Comparison of ENCODE assay signal across 12 cellular contexts in the genomic region with DNA sequence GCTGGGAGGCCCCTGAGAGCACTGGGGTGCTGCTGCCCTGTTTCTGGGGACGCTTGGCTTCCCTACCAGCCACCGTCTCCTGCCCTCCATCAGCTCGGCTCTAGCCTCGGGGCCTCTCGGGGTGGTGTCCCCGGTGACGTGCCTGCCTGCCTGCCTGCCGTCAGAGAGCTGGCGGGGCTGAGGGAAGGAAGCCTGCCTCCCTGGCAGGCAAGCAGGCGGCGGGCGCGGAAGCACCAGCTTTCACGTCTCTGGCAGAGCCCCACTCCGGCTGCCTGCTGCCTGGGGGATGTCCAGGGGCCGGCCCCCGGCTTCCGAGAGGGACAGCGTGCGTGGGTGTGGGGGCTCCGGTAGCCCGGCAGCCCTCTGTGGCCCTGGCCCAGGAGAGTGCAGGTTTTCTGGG. TPM values are rescaled to one million over a fixed set of nuclear protein-coding genes. Genes with fewer than 3 reads are reported as not detected.
DNase-seq lines count a peak whose midpoint lies in the region; ATAC-seq and TF ChIP-seq lines count a peak whose summit lies in the region.
"Had no signal": no experiment of that assay in that cellular context is flagged by ENCODE, and none has a peak within 500 bp of the region (broad histone marks: within the 10 kb centered on the region; RNA-seq: fewer than 3 reads in every experiment).

No MANE protein-coding gene starts in this region.

- no peak overlapping the region for H2BK5ac ChIP-seq in H9 (ENCODE audit: insufficient read length, low read length)

- 0 out of 4 replicates have a peak, but pooled peaks cover 0 to 2% of the 10 kb centered on the region in 2 experiments for H3K4me1 Mint-ChIP-seq in H9
- H3K4me1 Mint-ChIP-seq: CD8-positive, alpha-beta memory T cell had no signal

- WGBS in H9 (ENCODE audit: extremely low coverage, insufficient read length, low lambda C conversion rate) = no CpG with 5 or more reads among the region's 22 CpGs

- DNase-seq in NT2/D1 (ENCODE audit: low read depth, low spot score) (no peak), epidermal melanocyte (ENCODE audit: insufficient read length, low spot score) (peak; percentile 90), upper lobe of right lung (no peak), NCI-H524 treated with DMSO at 0.1 percent for 48 hours (lab: John Stamatoyannopoulos, UW) (no peak), H9 (no peak)
- DNase-seq: CD8-positive, alpha-beta memory T cell; NCI-H1105 treated with DMSO at 0.1 percent for 48 hours; NCI-H82; SHP77; stomach had no signal

- H3K23me2 ChIP-seq in H9 (ENCODE audit: insufficient read length, low read depth, low read length, poor library complexity, severe bottlenecking) = no peaks in the 10 kb centered on the region

- H3K27ac ChIP-seq in layer of hippocampus (ENCODE audit: low read depth, low read length) (peak overlapping the region; percentile 38), upper lobe of right lung (peak overlapping the region; percentile 78), H9 (ENCODE audit: insufficient read length, low read depth, low read length) (no peak overlapping the region)

- H3K79me2 ChIP-seq in H9 (ENCODE audit: insufficient read depth, low read length) = no peaks in the 10 kb centered on the region

- ATAC-seq in upper lobe of right lung (peak; percentile 1), HG03108 (IDR thresholded peaks at IDR 0.05; ENCODE audit: unreplicated experiment) (no peak)

- H3K23ac ChIP-seq in H9 (ENCODE audit: insufficient read length, low read depth, low read length) = no peak overlapping the region

- no peak overlapping the region for H3K4ac ChIP-seq in H9 (ENCODE audit: low read depth, low read length)

- no peak for TF ChIP-seq CTCF in upper lobe of right lung (IDR thresholded peaks at IDR 0.05)
- no peak for TF ChIP-seq CTCF in H9 (conservative IDR thresholded peaks at IDR 0.05)

- no peak overlapping the region for H4K91ac ChIP-seq in H9 (ENCODE audit: insufficient read length, low read depth, low read length)

- H4K8ac ChIP-seq in H9 (replicated peaks; ENCODE audit: insufficient read length, low read depth, low read length) = no peak overlapping the region

- no peaks in the 10 kb centered on the region for H4K20me1 ChIP-seq in H9 (ENCODE audit: control insufficient read depth, insufficient read depth, insufficient read length)

- no peak overlapping the region for H4K5ac ChIP-seq in H9 (ENCODE audit: insufficient read length, low read depth, low read length)

- H2BK20ac ChIP-seq in H9 (ENCODE audit: low read depth, low read length, poor library complexity, severe bottlenecking) = no peak overlapping the region

- H2BK120ac ChIP-seq in H9 (ENCODE audit: low read depth, low read length, poor library complexity, severe bottlenecking) = no peak overlapping the region

- H3K79me1 ChIP-seq in H9 (ENCODE audit: insufficient read depth, low read depth, low read length, poor library complexity, severe bottlenecking) = no peaks in the 10 kb centered on the region

- H3K27ac Mint-ChIP-seq in H9 = no peak overlapping the region
- H3K27ac Mint-ChIP-seq: CD8-positive, alpha-beta memory T cell had no signal

- H2AK5ac ChIP-seq in H9 (ENCODE audit: insufficient read length, low read length) = no peak overlapping the region

- H3K36me3 ChIP-seq in NT2/D1 (ENCODE audit: insufficient read depth, insufficient read length, low read length) = peaks cover 52% of the 10 kb centered on the region
- H3K36me3 ChIP-seq in upper lobe of right lung = no peaks in the 10 kb centered on the region

- H2AFZ ChIP-seq in H9 (ENCODE audit: low read length) = no peak overlapping the region

- no peak overlapping the region for H3T11ph ChIP-seq in H9 (ENCODE audit: low read length)

- no peak overlapping the region for H3K14ac ChIP-seq in H9 (ENCODE audit: insufficient read depth, low read length)

- H3K36me3 Mint-ChIP-seq in H9 (ENCODE audit: insufficient read depth in 1 of 3, low read depth in 3 of 3) = peaks cover 0 to under 1% (median 0%) of the 10 kb centered on the region in 3 experiments; a peak in 2 of 7 replicates

- H3K9me3 ChIP-seq in NT2/D1 (ENCODE audit: insufficient read depth, low read length) (no peaks in the 10 kb centered on the region), upper lobe of right lung (no peaks in the 10 kb centered on the region), H9 (ENCODE audit: control insufficient read depth, low read depth, low read length) (no peaks in the 10 kb centered on the region)
- H3K9me3 ChIP-seq: stomach had no signal

- no peak overlapping the region for H2BK15ac ChIP-seq in H9 (ENCODE audit: low read depth, low read length)

- H3K4me3 Mint-ChIP-seq in H9 = no peak overlapping the region
- H3K4me3 Mint-ChIP-seq: CD8-positive, alpha-beta memory T cell had no signal

- H3K27me3 ChIP-seq in NT2/D1 (ENCODE audit: insufficient read depth, insufficient read length) (no peaks in the 10 kb centered on the region), layer of hippocampus (ENCODE audit: control insufficient read depth, insufficient read depth, low read length) (no peaks in the 10 kb centered on the region), upper lobe of right lung (no peaks in the 10 kb centered on the region), H9 (ENCODE audit: insufficient read depth, low read length) (no peaks in the 10 kb centered on the region)
- H3K27me3 ChIP-seq: stomach had no signal

- no peaks in the 10 kb centered on the region for H3K9me3 Mint-ChIP-seq in H9
- H3K9me3 Mint-ChIP-seq: CD8-positive, alpha-beta memory T cell had no signal

- intact Hi-C loops in upper lobe of right lung (cut with DNase I) = no loop called here

- peak overlapping the region; percentile 74 for H3K9ac ChIP-seq in NT2/D1 (ENCODE audit: insufficient read length, low read depth)
- H3K9ac ChIP-seq in H9 (ENCODE audit: extremely low read depth, insufficient read length, low read length) = no peak overlapping the region

- H3K56ac ChIP-seq in H9 (ENCODE audit: insufficient read length, low read depth, low read length) = no peak overlapping the region

- no peak overlapping the region for H3K4me3 ChIP-seq in NT2/D1 (ENCODE audit: insufficient read length, low read depth)
- peak overlapping the region; percentile 16 for H3K4me3 ChIP-seq in upper lobe of right lung
- H3K4me3 ChIP-seq: stomach had no signal

- no peak overlapping the region for H2BK12ac ChIP-seq in H9 (ENCODE audit: insufficient read length, low read depth, low read length)

- no peaks in the 10 kb centered on the region; the same call in 1 of the 2 replicates for H3K27me3 Mint-ChIP-seq in H9 (ENCODE audit: low read depth)
- H3K27me3 Mint-ChIP-seq: CD8-positive, alpha-beta memory T cell had no signal

- peaks cover 36% of the 10 kb centered on the region for H3K4me1 ChIP-seq in NT2/D1 (ENCODE audit: insufficient read depth, insufficient read length)
- H3K4me1 ChIP-seq in upper lobe of right lung = peaks cover 3% of the 10 kb centered on the region
- H3K4me1 ChIP-seq in H9 (ENCODE audit: insufficient read depth, low read length) = no peaks in the 10 kb centered on the region

- H3K18ac ChIP-seq in H9 (ENCODE audit: insufficient read length, low read depth, low read length) = no peak overlapping the region

- no peak overlapping the region for H3K4me2 ChIP-seq in H9 (ENCODE audit: insufficient read depth, insufficient read length, low read length)

RNA-seq across cellular contexts. Expression of gene CENPX, which starts 9.3 kb away (rescaled TPM):
- total RNA-seq in upper lobe of right lung = 40.2 TPM
- 77.9 and 82.8 TPM in 2 replicates for total RNA-seq in H9 (2021)

RNA-seq across cellular contexts. Expression of gene LRRC45, which starts 9.8 kb away (rescaled TPM):
- 12.2 TPM for total RNA-seq in upper lobe of right lung
- 28.7 and 30.6 TPM in 2 replicates for total RNA-seq in H9 (2021)

RNA-seq across cellular contexts. Expression of gene RAC3, which starts 18.1 kb away (rescaled TPM):
- 3.4 TPM for total RNA-seq in upper lobe of right lung
- total RNA-seq in H9 (2021) = 84.8 and 85.8 TPM in 2 replicates

RNA-seq across cellular contexts. Expression of gene DCXR, which starts 24.2 kb away (rescaled TPM):
- 143 TPM for total RNA-seq in upper lobe of right lung
- total RNA-seq in H9 (2021) = 90.6 and 93.6 TPM in 2 replicates

RNA-seq across cellular contexts. Expression of gene ASPSCR1, which starts 35.9 kb away (rescaled TPM):
- 50.3 TPM for total RNA-seq in upper lobe of right lung
- 50.9 and 53.1 TPM in 2 replicates for total RNA-seq in H9 (2021)

Comparison
In these comparisons a context has a peak if more than half of its experiments do, and no peak if none do; other contexts are left out.
1. RNA of gene RAC3, which starts 18.1 kb away (total RNA-seq): 84.8 to 85.8 TPM in H9; 3.4 TPM in upper lobe of right lung (single experiment); every median in the first group is over 10 times any median in the second.